Comparison of ENCODE assay signal across 9 cellular contexts in genomic region chr12:117210266-117210918, GRCh38.
"Had no signal": no experiment of that assay in that cellular context is flagged by ENCODE, and none has a peak within 500 bp of the region (broad histone marks: within the 10 kb centered on the region; RNA-seq: fewer than 3 reads in every experiment).

No MANE protein-coding gene starts in this region.

- DNase-seq: H9, HCEC 1CT, IMR-90, KG1 had no signal

- H3K4me3 Mint-ChIP-seq: GM23338, H9 had no signal

- H3K27ac Mint-ChIP-seq: GM23338, H9 had no signal

- H2AFZ ChIP-seq: GM23338 had no signal

- H3K4me2 ChIP-seq: GM23338 had no signal

- ATAC-seq: GM23338, K562 had no signal

- FAIRE-seq: H1, H54, K562 had no signal

- H3K9me3 Mint-ChIP-seq: GM23338, H9 had no signal

- H3K4me3 ChIP-seq: GM23338, K562 had no signal

- H3K27ac ChIP-seq: HL-60 had no signal
